Comparison of ENCODE assay signal across 16 cellular contexts in genomic region chr14:22962061-22962676, GRCh38. TPM values are rescaled to one million over a fixed set of nuclear protein-coding genes. Genes with fewer than 3 reads are reported as not detected.
DNase-seq lines count a peak whose midpoint lies in the region; ATAC-seq, FAIRE-seq and TF ChIP-seq lines count a peak whose summit lies in the region.
"Had no signal": no experiment of that assay in that cellular context is flagged by ENCODE, and none has a peak within 500 bp of the region (broad histone marks: within the 10 kb centered on the region; RNA-seq: fewer than 3 reads in every experiment).

No MANE protein-coding gene starts in this region.

- H2BK120ac ChIP-seq in IMR-90 (ENCODE audit: low read depth, low read length): no peak overlapping the region

- H2AK9ac ChIP-seq in IMR-90 (replicated peaks; ENCODE audit: low read depth, low read length, poor library complexity): no peak overlapping the region

- H2AFZ ChIP-seq in IMR-90 (replicated peaks; ENCODE audit: low read length, poor library complexity) (no peak overlapping the region), K562 (ENCODE audit: low read depth, low read length) (no peak overlapping the region)

- no peaks in the 10 kb centered on the region for H4K20me1 ChIP-seq in IMR-90 (ENCODE audit: insufficient read depth, low read length)
- H4K20me1 ChIP-seq in K562 (replicated peaks; ENCODE audit: control insufficient read depth, insufficient read depth, low read length): no peaks in the 10 kb centered on the region

- no peak overlapping the region for H2BK5ac ChIP-seq in IMR-90 (ENCODE audit: low read depth, low read length, poor library complexity, severe bottlenecking)

- H4K8ac ChIP-seq in IMR-90 (ENCODE audit: low read depth in 2 of 2, low read length in 2 of 2): no peak overlapping the region

- no peak for DNase-seq in IMR-90
- no peak for DNase-seq in K562 (ENCODE audit: extremely low read depth in 1 of 4, low spot score in 3 of 4)
- no peak for DNase-seq in NCI-H1105 (lab: John Stamatoyannopoulos, UW)
- DNase-seq in SHP77 treated with DMSO at 0.1 percent for 48 hours (lab: John Stamatoyannopoulos, UW): no peak
- DNase-seq: BE2C; Caco-2; CD8-positive, alpha-beta memory T cell; DND-41; GDM1; GOT3; KBM-7 had no signal

- intact Hi-C loops in IMR-90 (cut with micrococcal nuclease) (no loop called here), K562 (cut with micrococcal nuclease) (no loop called here)

- dilution Hi-C loops in IMR-90 (cut with HindIII; ENCODE audit: low sequenced_read_pairs, unreplicated experiment): no loop called here

- H3K27ac ChIP-seq in IMR-90 (ENCODE audit: insufficient read depth, low read length): no peak overlapping the region
- H3K27ac ChIP-seq in K562 (ENCODE audit: extremely low read depth, low read depth, low read length): no peak overlapping the region
- H3K27ac ChIP-seq: A549, C4-2B had no signal

- no peaks in the 10 kb centered on the region for H3K27me3 ChIP-seq in IMR-90 (ENCODE audit: control insufficient read depth, insufficient read depth, low read length)
- no peaks in the 10 kb centered on the region for H3K27me3 ChIP-seq in K562 (ENCODE audit: control insufficient read depth in 2 of 2, insufficient read depth in 2 of 2, low read length in 2 of 2)
- H3K27me3 ChIP-seq: BE2C had no signal

- no peak overlapping the region for H3K9ac ChIP-seq in IMR-90 (ENCODE audit: low read depth, low read length)
- H3K9ac ChIP-seq in K562 (ENCODE audit: insufficient read depth in 1 of 2, low read depth in 2 of 2, low read length in 2 of 2): no peak overlapping the region

- no peak overlapping the region for H3K14ac ChIP-seq in IMR-90 (replicated peaks; ENCODE audit: low read depth, low read length)

- 0 out of 2 replicates have a peak overlapping the region, but pooled peaks have one; percentile 9 for H3K23ac ChIP-seq in IMR-90 (ENCODE audit: low read depth, low read length)

- no peak overlapping the region for H2BK15ac ChIP-seq in IMR-90 (ENCODE audit: low read depth, low read length)

- in situ Hi-C loops in IMR-90 (cut with MboI; ENCODE audit: low sequenced_read_pairs) (no loop called here), K562 (cut with MboI) (no loop called here)

- no peak overlapping the region for H4K91ac ChIP-seq in IMR-90 (ENCODE audit: insufficient read depth, low read depth, low read length)

- H4K5ac ChIP-seq in IMR-90 (ENCODE audit: low read depth, low read length): no peak overlapping the region

- no peak for FAIRE-seq in K562 (lab: Jason Lieb, UNC)
- FAIRE-seq: A549, GM12892, HTR-8/SVneo had no signal

- H3K56ac ChIP-seq in IMR-90 (ENCODE audit: extremely low read depth, insufficient read depth, low read length): no peak overlapping the region

- no peaks in the 10 kb centered on the region; the same call in 2 of the 3 replicates for H3K79me2 ChIP-seq in K562 (ENCODE audit: control insufficient read depth, insufficient read depth, low read length)

- TF ChIP-seq CTCF in IMR-90 (conservative IDR thresholded peaks at IDR 0.05; ENCODE audit: low read depth, low read length): no peak
- no peak for TF ChIP-seq CTCF in K562 (IDR thresholded peaks at IDR 0.05 in 2 of 3, conservative IDR thresholded peaks at IDR 0.05 in 1 of 3; ENCODE audit: insufficient read depth in 2 of 3, low read depth in 1 of 3, low read length in 3 of 3)

- H3K18ac ChIP-seq in IMR-90 (ENCODE audit: low read depth, low read length): no peak overlapping the region

- ATAC-seq in IMR-90 (ENCODE audit: low read depth) (no peak), K562 (no peak)
- ATAC-seq: A549 had no signal

- H3K4me3 ChIP-seq in IMR-90 (ENCODE audit: insufficient read depth, low read depth, low read length) (no peak overlapping the region), K562 (no peak overlapping the region)
- H3K4me3 ChIP-seq: A549, HAP-1 had no signal

- H3K4me2 ChIP-seq in IMR-90 (ENCODE audit: low read depth, low read length) (no peak overlapping the region), K562 (ENCODE audit: insufficient read depth, low read length) (no peak overlapping the region)
- H3K4me2 ChIP-seq: A549 had no signal

- no peak overlapping the region for H2BK20ac ChIP-seq in IMR-90 (ENCODE audit: low read depth, low read length)

- H3K4ac ChIP-seq in IMR-90 (ENCODE audit: low read depth, low read length): no peak overlapping the region

- H2AK5ac ChIP-seq in IMR-90 (ENCODE audit: low read depth, low read length): no peak overlapping the region

- no peak for TF ChIP-seq EP300 in K562 (IDR thresholded peaks at IDR 0.05; ENCODE audit: low read length)

- H3K4me1 ChIP-seq in IMR-90 (ENCODE audit: control insufficient read depth, insufficient read depth, low read length) (no peaks in the 10 kb centered on the region), K562 (replicated peaks in 1 of 2; ENCODE audit: control insufficient read depth in 2 of 2, insufficient read depth in 2 of 2, low read length in 2 of 2) (peaks cover 12 to 19% of the 10 kb centered on the region in 2 experiments; a peak in 4 of 5 replicates)
- H3K4me1 ChIP-seq: BE2C had no signal

- POLR2A ChIA-PET in IMR-90 (lab: Charles Lee; ENCODE audit: unreplicated experiment) (no interaction called here), K562 (lab: Yijun Ruan, JAX) (interaction anchor here (1.1 to 1.5 kb wide), 3 partner anchors 11 to 21 kb away, joined by 3 to 6 read pairs (median 4); partner anchors contain the start of gene AJUBA)

- no peaks in the 10 kb centered on the region for H3K36me3 ChIP-seq in IMR-90 (ENCODE audit: control insufficient read depth, insufficient read depth, low read length)
- H3K36me3 ChIP-seq in K562 (ENCODE audit: control insufficient read depth, insufficient read depth, low read length): no peaks in the 10 kb centered on the region
- H3K36me3 ChIP-seq: BE2C, HAP-1 had no signal

- peaks cover 1% of the 10 kb centered on the region; the same call in 1 of the 2 replicates for H3K9me1 ChIP-seq in IMR-90 (ENCODE audit: insufficient read depth, low read length)
- H3K9me1 ChIP-seq in K562 (ENCODE audit: control insufficient read depth, insufficient read depth, low read length): no peaks in the 10 kb centered on the region

- no peak for TF ChIP-seq POLR2A in IMR-90 (IDR thresholded peaks at IDR 0.05; ENCODE audit: low read depth, low read length)
- no peak for TF ChIP-seq POLR2A in K562 (conservative IDR thresholded peaks at IDR 0.05)

- WGBS in IMR-90 (ENCODE audit: extremely low coverage in 2 of 2, insufficient read length in 1 of 2), 2 experiments: no CpG with 5 or more reads among the region's 6 CpGs
- 82% methylated on average over 6 of the region's 6 CpGs for WGBS in K562 (ENCODE audit: insufficient coverage, low coverage, missing lambda C conversion rate)

- no peaks in the 10 kb centered on the region for H3K79me1 ChIP-seq in IMR-90 (ENCODE audit: low read depth in 1 of 2, low read length in 2 of 2)

- CTCF ChIA-PET in IMR-90 (lab: Yijun Ruan, JAX) (interaction anchor here (0.6 to 1.3 kb wide), 3 partner anchors 11 to 46 kb away, joined by 3 to 6 read pairs (median 3); no protein-coding TSS in a partner anchor), K562 (lab: Yijun Ruan, JAX; ENCODE audit: low intra/inter-chr PET ratio) (no interaction called here)

- BruUV-seq in IMR-90 (replicated peaks; lab: Mats Ljungman, UMichigan) (no TSS peak), K562 (replicated peaks; lab: Mats Ljungman, UMichigan) (no TSS peak)

- no peak for TF ChIP-seq RAD21 in IMR-90 (IDR thresholded peaks at IDR 0.05; ENCODE audit: low read length)
- TF ChIP-seq RAD21 in K562 (CRISPR knock-in tag; conservative IDR thresholded peaks at IDR 0.05 in 1 of 2, IDR thresholded peaks at IDR 0.05 in 1 of 2): no peak

- no peaks in the 10 kb centered on the region for H3K9me3 ChIP-seq in IMR-90 (ENCODE audit: control insufficient read depth, insufficient read depth, low read length)
- no peaks in the 10 kb centered on the region for H3K9me3 ChIP-seq in K562 (replicated peaks; ENCODE audit: control insufficient read depth, insufficient read depth, low read depth, low read length)
- H3K9me3 ChIP-seq: A549, BE2C, Caco-2, HAP-1 had no signal

RNA-seq across cellular contexts. Expression of gene HAUS4, which starts 5.3 kb away (rescaled TPM):
- 19.2 and 24.2 TPM in 2 replicates for total RNA-seq in IMR-90 (2012; rRNA removed)
- polyA plus RNA-seq in IMR-90 (2012; rRNA removed): 13.5 and 16.9 TPM in 2 replicates
- polyA plus RNA-seq in IMR-90 (2012; cell fraction: cytosol; rRNA removed): 6.4 and 11.7 TPM in 2 replicates
- 11.4 and 23.7 TPM in 2 replicates for polyA plus RNA-seq in IMR-90 (2012; cell fraction: nucleus; rRNA removed; ENCODE audit: low replicate concordance)
- total RNA-seq in K562 (2011; cell fraction: chromatin; rRNA removed; ENCODE audit: low replicate concordance): 69.7 and 91.7 TPM in 2 replicates
- 49.2 and 58.2 TPM in 2 replicates for total RNA-seq in K562 (2011; cell fraction: nucleolus; rRNA removed)
- total RNA-seq in K562 (2011; cell fraction: nucleoplasm; rRNA removed): 65.3 and 66.7 TPM in 2 replicates
- 53.3 and 62.8 TPM in 2 replicates for total RNA-seq in K562 (2014; rRNA removed)
- 59.2 and 62.3 TPM in 2 replicates for total RNA-seq in K562 (2014; rRNA removed; fragmentation: Illumina TruSeq; extraction: Trizol)
- 44.1 and 49.2 TPM in 2 replicates for total RNA-seq in K562 (2015; rRNA removed; fragmentation: Illumina TruSeq; extraction: Trizol)
- total RNA-seq in K562 (2021): 47.4 and 49.3 TPM in 2 replicates
- polyA plus RNA-seq in K562 (2011; rRNA removed): 80.3 and 85.4 TPM in 2 replicates
- 34.3 and 50.3 TPM in 2 replicates for polyA plus RNA-seq in K562 (2011; cell fraction: cytosol; rRNA removed)
- polyA plus RNA-seq in K562 (2011; cell fraction: nucleus; rRNA removed): 60.6 and 85.4 TPM in 2 replicates
- polyA plus RNA-seq in K562 (2012): 43.0 and 99.2 TPM in 2 replicates
- 41.2 and 46.3 TPM in 2 replicates for polyA plus RNA-seq in K562 (2014; fragmentation: Illumina TruSeq; extraction: Trizol)
- polyA plus RNA-seq in K562 (2014; fragmentation: Nextera tagmentation; extraction: Ambion mirVana): 10 to 100 TPM; 12.5 to 13.0 TPM
- polyA plus RNA-seq in K562 (2014; rRNA removed): 71.8 and 71.9 TPM in 2 replicates
- 76.9 and 94.5 TPM in 2 replicates for polyA minus RNA-seq in K562 (2011; rRNA and poly(A)+ RNA removed)
- 27.2 and 28.9 TPM in 2 replicates for polyA minus RNA-seq in K562 (2011; cell fraction: cytosol; rRNA and poly(A)+ RNA removed)
- polyA minus RNA-seq in K562 (2011; cell fraction: nucleus; rRNA and poly(A)+ RNA removed): 28.1 and 36.3 TPM in 2 replicates

RNA-seq across cellular contexts. Expression of gene AJUBA, which starts 20.2 kb away (rescaled TPM):
- total RNA-seq in IMR-90 (2012; rRNA removed): 57.2 and 67.6 TPM in 2 replicates
- polyA plus RNA-seq in IMR-90 (2012; rRNA removed): 46.3 and 46.4 TPM in 2 replicates
- polyA plus RNA-seq in IMR-90 (2012; cell fraction: cytosol; rRNA removed): 31.5 and 33.3 TPM in 2 replicates
- 56.1 and 57.4 TPM in 2 replicates for polyA plus RNA-seq in IMR-90 (2012; cell fraction: nucleus; rRNA removed; ENCODE audit: low replicate concordance)
- total RNA-seq in K562 (2011; cell fraction: chromatin; rRNA removed; ENCODE audit: low replicate concordance): 12.8 and 18.9 TPM in 2 replicates
- 9.2 and 10.0 TPM in 2 replicates for total RNA-seq in K562 (2011; cell fraction: nucleolus; rRNA removed)
- 10.9 and 18.6 TPM in 2 replicates for total RNA-seq in K562 (2011; cell fraction: nucleoplasm; rRNA removed)
- 3.3 and 5.3 TPM in 2 replicates for total RNA-seq in K562 (2014; rRNA removed)
- 3.1 and 3.2 TPM in 2 replicates for total RNA-seq in K562 (2014; rRNA removed; fragmentation: Illumina TruSeq; extraction: Trizol)
- total RNA-seq in K562 (2015; rRNA removed; fragmentation: Illumina TruSeq; extraction: Trizol): 1.5 and 1.8 TPM in 2 replicates
- total RNA-seq in K562 (2021): 2.9 and 4.3 TPM in 2 replicates
- 4.7 and 6.4 TPM in 2 replicates for polyA plus RNA-seq in K562 (2011; rRNA removed)
- 3.5 and 5.2 TPM in 2 replicates for polyA plus RNA-seq in K562 (2011; cell fraction: cytosol; rRNA removed)
- 7.3 and 10.0 TPM in 2 replicates for polyA plus RNA-seq in K562 (2011; cell fraction: nucleus; rRNA removed)
- polyA plus RNA-seq in K562 (2012): 3.0 and 13.8 TPM in 2 replicates
- polyA plus RNA-seq in K562 (2014; fragmentation: Illumina TruSeq; extraction: Trizol): 2.3 and 2.8 TPM in 2 replicates
- polyA plus RNA-seq in K562 (2014; fragmentation: Nextera tagmentation; extraction: Ambion mirVana): 1 to 10 TPM in 1 of 2 experiments, under 1 TPM in 1; 0.73 to 1.6 TPM
- polyA plus RNA-seq in K562 (2014; rRNA removed): 2.0 and 2.2 TPM in 2 replicates
- polyA minus RNA-seq in K562 (2011; rRNA and poly(A)+ RNA removed): 10.0 and 10.6 TPM in 2 replicates
- 3.7 and 4.5 TPM in 2 replicates for polyA minus RNA-seq in K562 (2011; cell fraction: cytosol; rRNA and poly(A)+ RNA removed)
- 4.7 and 9.6 TPM in 2 replicates for polyA minus RNA-seq in K562 (2011; cell fraction: nucleus; rRNA and poly(A)+ RNA removed)

RNA-seq across cellular contexts. Expression of gene PRMT5, which starts 33.0 kb away (rescaled TPM):
- total RNA-seq in IMR-90 (2012; rRNA removed) (92.2 and 99.3 TPM in 2 replicates), K562 (2014; rRNA removed) (123 and 171 TPM in 2 replicates), K562 (2014; rRNA removed; fragmentation: Illumina TruSeq; extraction: Trizol) (222 and 228 TPM in 2 replicates), K562 (2015; rRNA removed; fragmentation: Illumina TruSeq; extraction: Trizol) (245 and 276 TPM in 2 replicates), K562 (2021) (246 and 247 TPM in 2 replicates)
- polyA plus RNA-seq in IMR-90 (2012; rRNA removed) (136 and 152 TPM in 2 replicates), K562 (2011; rRNA removed) (409 and 552 TPM in 2 replicates), K562 (2014; fragmentation: Illumina TruSeq; extraction: Trizol) (270 and 321 TPM in 2 replicates), K562 (2014; fragmentation: Nextera tagmentation; extraction: Ambion mirVana) (100 to 1,000 TPM; 114 to 155 TPM), K562 (2014; rRNA removed) (216 and 257 TPM in 2 replicates)
- 94.8 and 121 TPM in 2 replicates for polyA plus RNA-seq in IMR-90 (2012; cell fraction: cytosol; rRNA removed)
- polyA plus RNA-seq in IMR-90 (2012; cell fraction: nucleus; rRNA removed; ENCODE audit: low replicate concordance): 94.0 and 146 TPM in 2 replicates
- 278 and 432 TPM in 2 replicates for total RNA-seq in K562 (2011; cell fraction: chromatin; rRNA removed; ENCODE audit: low replicate concordance)
- 251 and 313 TPM in 2 replicates for total RNA-seq in K562 (2011; cell fraction: nucleolus; rRNA removed)
- 210 and 241 TPM in 2 replicates for total RNA-seq in K562 (2011; cell fraction: nucleoplasm; rRNA removed)
- polyA plus RNA-seq in K562 (2011; cell fraction: cytosol; rRNA removed): 792 and 841 TPM in 2 replicates
- 583 and 596 TPM in 2 replicates for polyA plus RNA-seq in K562 (2011; cell fraction: nucleus; rRNA removed)
- 146 and 359 TPM in 2 replicates for polyA plus RNA-seq in K562 (2012)
- polyA minus RNA-seq in K562 (2011; rRNA and poly(A)+ RNA removed): 300 and 519 TPM in 2 replicates
- 206 and 309 TPM in 2 replicates for polyA minus RNA-seq in K562 (2011; cell fraction: cytosol; rRNA and poly(A)+ RNA removed)
- polyA minus RNA-seq in K562 (2011; cell fraction: nucleus; rRNA and poly(A)+ RNA removed): 93.0 and 134 TPM in 2 replicates

RNA-seq across cellular contexts. Expression of gene RBM23, which starts 43.2 kb away (rescaled TPM):
- 375 and 830 TPM in 2 replicates for total RNA-seq in IMR-90 (2012; rRNA removed)
- polyA plus RNA-seq in IMR-90 (2012; rRNA removed): 43.4 and 44.7 TPM in 2 replicates
- polyA plus RNA-seq in IMR-90 (2012; cell fraction: cytosol; rRNA removed): 35.2 and 53.2 TPM in 2 replicates
- polyA plus RNA-seq in IMR-90 (2012; cell fraction: nucleus; rRNA removed; ENCODE audit: low replicate concordance): 61.2 and 73.0 TPM in 2 replicates
- total RNA-seq in K562 (2011; cell fraction: chromatin; rRNA removed; ENCODE audit: low replicate concordance): 87.2 and 129 TPM in 2 replicates
- total RNA-seq in K562 (2011; cell fraction: nucleolus; rRNA removed): 74.0 and 76.5 TPM in 2 replicates
- total RNA-seq in K562 (2011; cell fraction: nucleoplasm; rRNA removed): 81.6 and 84.0 TPM in 2 replicates
- total RNA-seq in K562 (2014; rRNA removed): 46.0 and 68.2 TPM in 2 replicates
- total RNA-seq in K562 (2014; rRNA removed; fragmentation: Illumina TruSeq; extraction: Trizol): 48.9 and 53.2 TPM in 2 replicates
- 66.8 and 73.0 TPM in 2 replicates for total RNA-seq in K562 (2015; rRNA removed; fragmentation: Illumina TruSeq; extraction: Trizol)
- total RNA-seq in K562 (2021): 56.0 and 58.5 TPM in 2 replicates
- polyA plus RNA-seq in K562 (2011; rRNA removed): 36.2 and 57.8 TPM in 2 replicates
- 57.1 and 82.5 TPM in 2 replicates for polyA plus RNA-seq in K562 (2011; cell fraction: cytosol; rRNA removed)
- 68.8 and 78.6 TPM in 2 replicates for polyA plus RNA-seq in K562 (2011; cell fraction: nucleus; rRNA removed)
- polyA plus RNA-seq in K562 (2012): 43.1 and 49.8 TPM in 2 replicates
- 50.2 and 69.0 TPM in 2 replicates for polyA plus RNA-seq in K562 (2014; fragmentation: Illumina TruSeq; extraction: Trizol)
- 100 to 1,000 TPM in 1 of 2 experiments, 10 to 100 TPM in 1; 67.8 to 102 TPM for polyA plus RNA-seq in K562 (2014; fragmentation: Nextera tagmentation; extraction: Ambion mirVana)
- polyA plus RNA-seq in K562 (2014; rRNA removed): 47.1 and 50.4 TPM in 2 replicates
- 65.1 and 89.3 TPM in 2 replicates for polyA minus RNA-seq in K562 (2011; rRNA and poly(A)+ RNA removed)
- 26.5 and 31.2 TPM in 2 replicates for polyA minus RNA-seq in K562 (2011; cell fraction: cytosol; rRNA and poly(A)+ RNA removed)
- 24.9 and 39.5 TPM in 2 replicates for polyA minus RNA-seq in K562 (2011; cell fraction: nucleus; rRNA and poly(A)+ RNA removed)

RNA-seq across cellular contexts. Expression of gene C14orf93, which starts 47.8 kb away (rescaled TPM):
- 4.7 and 5.7 TPM in 2 replicates for total RNA-seq in IMR-90 (2012; rRNA removed)
- 4.7 and 5.4 TPM in 2 replicates for polyA plus RNA-seq in IMR-90 (2012; rRNA removed)
- polyA plus RNA-seq in IMR-90 (2012; cell fraction: cytosol; rRNA removed): 3.8 and 5.1 TPM in 2 replicates
- polyA plus RNA-seq in IMR-90 (2012; cell fraction: nucleus; rRNA removed; ENCODE audit: low replicate concordance): 10.0 and 12.8 TPM in 2 replicates
- total RNA-seq in K562 (2011; cell fraction: chromatin; rRNA removed; ENCODE audit: low replicate concordance): 17.1 and 22.1 TPM in 2 replicates
- total RNA-seq in K562 (2011; cell fraction: nucleolus; rRNA removed): 11.1 and 12.5 TPM in 2 replicates
- total RNA-seq in K562 (2011; cell fraction: nucleoplasm; rRNA removed): 12.4 and 13.6 TPM in 2 replicates
- 17.0 and 18.7 TPM in 2 replicates for total RNA-seq in K562 (2014; rRNA removed)
- 11.1 and 12.9 TPM in 2 replicates for total RNA-seq in K562 (2014; rRNA removed; fragmentation: Illumina TruSeq; extraction: Trizol)
- total RNA-seq in K562 (2015; rRNA removed; fragmentation: Illumina TruSeq; extraction: Trizol): 11.8 and 14.8 TPM in 2 replicates
- total RNA-seq in K562 (2021): 15.9 and 16.1 TPM in 2 replicates
- polyA plus RNA-seq in K562 (2011; rRNA removed): 20.4 and 23.1 TPM in 2 replicates
- 24.5 and 29.4 TPM in 2 replicates for polyA plus RNA-seq in K562 (2011; cell fraction: cytosol; rRNA removed)
- polyA plus RNA-seq in K562 (2011; cell fraction: nucleus; rRNA removed): 21.8 and 24.5 TPM in 2 replicates
- 11.8 and 23.7 TPM in 2 replicates for polyA plus RNA-seq in K562 (2012)
- 22.0 and 26.3 TPM in 2 replicates for polyA plus RNA-seq in K562 (2014; fragmentation: Illumina TruSeq; extraction: Trizol)
- 1 to 10 TPM; 2.2 to 3.0 TPM for polyA plus RNA-seq in K562 (2014; fragmentation: Nextera tagmentation; extraction: Ambion mirVana)
- 22.4 and 24.3 TPM in 2 replicates for polyA plus RNA-seq in K562 (2014; rRNA removed)
- 28.0 and 29.8 TPM in 2 replicates for polyA minus RNA-seq in K562 (2011; rRNA and poly(A)+ RNA removed)
- polyA minus RNA-seq in K562 (2011; cell fraction: cytosol; rRNA and poly(A)+ RNA removed): 9.7 and 11.8 TPM in 2 replicates
- 5.3 and 7.0 TPM in 2 replicates for polyA minus RNA-seq in K562 (2011; cell fraction: nucleus; rRNA and poly(A)+ RNA removed)
